16 cellular contexts compared by ENCODE assay signal in the genomic region with DNA sequence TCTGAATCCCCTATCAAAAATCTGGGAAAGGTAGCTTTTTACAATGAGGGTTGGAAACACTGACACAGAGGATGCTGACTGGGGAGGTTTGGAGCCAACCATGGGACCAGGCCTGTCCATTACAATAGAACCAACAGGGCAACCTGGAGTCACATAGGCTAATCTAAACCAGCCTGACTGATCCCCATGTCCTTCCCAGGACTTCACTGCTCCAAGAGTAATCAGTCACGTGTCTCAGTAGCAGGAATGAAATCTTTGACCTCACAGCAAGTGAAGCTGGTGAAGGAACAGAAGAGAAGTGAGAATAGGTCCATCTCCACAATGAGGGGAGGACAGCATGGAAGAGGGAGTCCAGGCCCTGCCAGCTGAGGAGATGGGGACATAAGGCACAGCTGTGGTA. TPM values are rescaled to one million over a fixed set of nuclear protein-coding genes. Genes with fewer than 3 reads are reported as not detected.
DNase-seq lines count a peak whose midpoint lies in the region; FAIRE-seq and TF ChIP-seq lines count a peak whose summit lies in the region.
"Had no signal": no experiment of that assay in that cellular context is flagged by ENCODE, and none has a peak within 500 bp of the region (broad histone marks: within the 10 kb centered on the region; RNA-seq: fewer than 3 reads in every experiment).

No MANE protein-coding gene starts in this region.

- H3K9me3 Mint-ChIP-seq in activated CD4-positive, alpha-beta T cell treated with anti-CD3 and anti-CD28 coated beads, Interleukin-2, amount 10 ng/mL, durations not matched to agents 24 days and 14 days = no peaks in the 10 kb centered on the region

- intact Hi-C loops in activated CD4-positive, alpha-beta T cell treated with anti-CD3 and anti-CD28 coated beads, Interleukin-2, amount 10 ng/mL, durations not matched to agents 24 days and 14 days (cut with micrococcal nuclease) = no loop called here
- intact Hi-C loops in dorsolateral prefrontal cortex (cut with DNase I) = loop anchor here in 1 of 2 donors (5.0 kb wide), 1 partner anchor 191 kb away; a partner anchor contains a TSS

- peak overlapping the region in 10 of 11 experiments; percentile 4 to 97 (median 78); a peak in 15 of 22 replicates for H3K4me2 ChIP-seq in BLaER1 treated with 17β-estradiol and CSF1 and Interleukin-3, amounts not matched to agents 10 nM and 100 nM
- H3K4me2 ChIP-seq: KMS-11 had no signal

- H3K36me3 Mint-ChIP-seq in activated CD4-positive, alpha-beta T cell treated with anti-CD3 and anti-CD28 coated beads, Interleukin-2, amount 10 ng/mL, durations not matched to agents 24 days and 14 days (ENCODE audit: low read depth) = no peaks in the 10 kb centered on the region

- peaks cover 44 to 89% (median 86%) of the 10 kb centered on the region in 10 experiments for H3K4me1 ChIP-seq in BLaER1 treated with 17β-estradiol and CSF1 and Interleukin-3, amounts not matched to agents 10 nM and 100 nM
- H3K4me1 ChIP-seq in skeletal muscle tissue (ENCODE audit: control insufficient read depth in 3 of 3, insufficient read depth in 3 of 3, low read length in 3 of 3) = peaks cover 20 to 48% (median 28%) of the 10 kb centered on the region in 3 donors

- no peaks in the 10 kb centered on the region for H3K27me3 Mint-ChIP-seq in activated CD4-positive, alpha-beta T cell treated with anti-CD3 and anti-CD28 coated beads, Interleukin-2, amount 10 ng/mL, durations not matched to agents 24 days and 14 days

- peak overlapping the region in 10 of 11 experiments; percentile 44 to 98 (median 87); a peak in 20 of 22 replicates for H3K27ac ChIP-seq in BLaER1 treated with 17β-estradiol and CSF1 and Interleukin-3, amounts not matched to agents 10 nM and 100 nM
- H3K27ac ChIP-seq in dorsolateral prefrontal cortex (peak overlapping the region in 50 of 59 donors; percentile 14 to 93 (median 76)), skeletal muscle tissue (ENCODE audit: low read depth, low read length) (peak overlapping the region; percentile 67)
- H3K27ac ChIP-seq: 22Rv1, KMS-11 had no signal

- H3K9ac ChIP-seq in BLaER1 treated with 17β-estradiol and CSF1 and Interleukin-3, amounts not matched to agents 10 nM and 100 nM = peak overlapping the region in 2 of 11 experiments; percentile 7 to 12; a peak in 1 of 22 replicates
- no peak overlapping the region for H3K9ac ChIP-seq in skeletal muscle tissue (ENCODE audit: low read depth in 1 of 3, low read length in 3 of 3)
- H3K9ac ChIP-seq: KMS-11 had no signal

- H3K4me3 ChIP-seq in BLaER1 treated with 17β-estradiol and CSF1 and Interleukin-3, amounts not matched to agents 10 nM and 100 nM = no peak overlapping the region
- H3K4me3 ChIP-seq in dorsolateral prefrontal cortex (peak overlapping the region in 5 of 59 donors; percentile 5 to 30 (median 28)), skeletal muscle tissue (ENCODE audit: low read length in 3 of 3) (no peak overlapping the region)

- peak overlapping the region; percentile 4 for H3K27ac Mint-ChIP-seq in activated CD4-positive, alpha-beta T cell treated with anti-CD3 and anti-CD28 coated beads, Interleukin-2, amount 10 ng/mL, durations not matched to agents 24 days and 14 days

- H3K9me3 ChIP-seq in BLaER1 treated with 17β-estradiol and CSF1 and Interleukin-3, amounts not matched to agents 10 nM and 100 nM (replicated peaks in 1 of 11) = peaks cover 0 to 5% (median 0%) of the 10 kb centered on the region in 11 experiments; a peak in 1 of 22 replicates
- no peaks in the 10 kb centered on the region for H3K9me3 ChIP-seq in skeletal muscle tissue (ENCODE audit: control insufficient read depth in 3 of 3, low read length in 3 of 3)

- no peak overlapping the region for H3K4me3 Mint-ChIP-seq in activated CD4-positive, alpha-beta T cell treated with anti-CD3 and anti-CD28 coated beads, Interleukin-2, amount 10 ng/mL, durations not matched to agents 24 days and 14 days

- no peaks in the 10 kb centered on the region for H4K20me1 ChIP-seq in BLaER1 treated with 17β-estradiol and CSF1 and Interleukin-3, amounts not matched to agents 10 nM and 100 nM

- no peak for TF ChIP-seq CTCF in dorsolateral prefrontal cortex (IDR thresholded peaks at IDR 0.05 in 54 of 56, conservative IDR thresholded peaks at IDR 0.05 in 2 of 56; ENCODE audit: low read depth in 1 of 56, partially characterized antibody in 56 of 56)
- TF ChIP-seq CTCF in D721Med (IDR thresholded peaks at IDR 0.05; ENCODE audit: insufficient read depth, missing control alignments) = no peak

- peaks cover 35% of the 10 kb centered on the region for H3K4me1 Mint-ChIP-seq in activated CD4-positive, alpha-beta T cell treated with anti-CD3 and anti-CD28 coated beads, Interleukin-2, amount 10 ng/mL, durations not matched to agents 24 days and 14 days

- H3K36me3 ChIP-seq in BLaER1 treated with 17β-estradiol and CSF1 and Interleukin-3, amounts not matched to agents 10 nM and 100 nM = no peaks in the 10 kb centered on the region
- no peaks in the 10 kb centered on the region for H3K36me3 ChIP-seq in skeletal muscle tissue (ENCODE audit: control insufficient read depth in 3 of 3, insufficient read depth in 3 of 3, low read length in 3 of 3)

- no peak for FAIRE-seq in D721Med (lab: Jason Lieb, UNC)

- DNase-seq in activated CD4-positive, alpha-beta T cell treated with anti-CD3 and anti-CD28 coated beads, Interleukin-2, amount 10 ng/mL, durations not matched to agents 24 days and 14 days = no peak
- no peak for DNase-seq in activated CD4-positive, alpha-beta T cell treated with anti-CD3 and anti-CD28 coated beads for 4 hours
- DNase-seq in dorsolateral prefrontal cortex = no peak
- DNase-seq in D721Med (ENCODE audit: insufficient read length, low spot score) = no peak
- DNase-seq in activated gamma-delta T cell (lab: John Stamatoyannopoulos, UW) = no peak
- no peak for DNase-seq in DMS 273 treated with DMSO at 0.1 percent for 48 hours (lab: John Stamatoyannopoulos, UW)
- DNase-seq: DMS153, GOT3, MM.1S, NCI-H1930, NCI-H2171, NCI-H82 had no signal

- H3K27me3 ChIP-seq in BLaER1 treated with 17β-estradiol and CSF1 and Interleukin-3, amounts not matched to agents 10 nM and 100 nM = no peaks in the 10 kb centered on the region
- H3K27me3 ChIP-seq in dorsolateral prefrontal cortex = no peaks in the 10 kb centered on the region
- H3K27me3 ChIP-seq in skeletal muscle tissue (ENCODE audit: control insufficient read depth in 3 of 3, insufficient read depth in 3 of 3, low read length in 3 of 3) = no peaks in the 10 kb centered on the region

RNA-seq across cellular contexts. Expression of a gene that starts 16.0 kb away (rescaled TPM):
- 13.5 and 17.3 TPM in 2 replicates for total RNA-seq in activated CD4-positive, alpha-beta T cell treated with anti-CD3 and anti-CD28 coated beads, Interleukin-2, amount 10 ng/mL, durations not matched to agents 24 days and 14 days
- total RNA-seq in dorsolateral prefrontal cortex (100 to 1,000 TPM in 3 of 120 experiments, 10 to 100 TPM in 117; 13.7 to 109 (median 43.0) TPM), skeletal muscle tissue (6.8 TPM)
